In the genomic region with DNA sequence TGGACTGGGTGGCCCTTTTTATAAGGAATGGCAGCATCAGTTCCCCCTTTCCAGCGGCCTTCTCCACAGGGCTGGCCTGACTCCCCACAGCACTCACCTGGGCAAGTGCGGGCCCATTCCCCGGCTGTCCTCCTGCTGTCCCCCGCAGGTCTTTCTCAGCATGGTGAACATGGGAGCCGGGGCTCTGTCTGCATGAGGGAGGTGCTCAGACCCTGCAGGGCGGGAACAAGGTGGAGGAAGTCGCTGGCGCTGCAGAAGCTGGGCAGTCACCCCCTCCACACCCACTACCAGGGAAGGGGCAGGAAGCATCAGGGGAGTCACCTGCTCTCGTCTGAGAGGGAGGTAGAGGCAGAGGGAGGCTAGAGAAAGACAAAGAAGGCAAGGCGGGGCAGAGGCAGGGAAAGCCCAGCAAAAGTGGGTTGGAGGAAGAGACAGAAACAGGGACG, we compare ENCODE assay signal across 16 cellular contexts.
"Had no signal": no experiment of that assay in that cellular context is flagged by ENCODE, and none has a peak within 500 bp of the region (broad histone marks: within the 10 kb centered on the region; RNA-seq: fewer than 3 reads in every experiment).

No MANE protein-coding gene starts in this region.

- H3K4me2 ChIP-seq: smooth muscle cell had no signal

- DNase-seq: esophagus squamous epithelium; foreskin fibroblast; left ventricle myocardium superior; mesendoderm; naive thymus-derived CD4-positive, alpha-beta T cell; nephron progenitor cell; stimulated activated CD4-positive, alpha-beta T cell treated with anti-CD3 and anti-CD28 coated beads, Interleukin-2, amount 100 ng/mL, for 48 hours; stimulated activated naive CD4-positive, alpha-beta T cell treated with Interleukin-2 at 50 U/mL for 16 hours had no signal

- H3K36me3 ChIP-seq: esophagus squamous epithelium, right atrium auricular region had no signal

- ATAC-seq: gastroesophageal sphincter; left ventricle myocardium superior; naive thymus-derived CD4-positive, alpha-beta T cell had no signal

- H3K9me3 Mint-ChIP-seq: dendritic cell treated with granulocyte-macrophage colony-stimulating factor and Interleukin-4, amounts not matched to agents 40 ng/mL and 50 ng/mL, for 4 days; naive thymus-derived CD4-positive, alpha-beta T cell; type B pancreatic cell had no signal

- H3K4me3 Mint-ChIP-seq: dendritic cell treated with granulocyte-macrophage colony-stimulating factor and Interleukin-4, amounts not matched to agents 40 ng/mL and 50 ng/mL, for 4 days; nephron progenitor cell; type B pancreatic cell had no signal

- H3K27ac Mint-ChIP-seq: dendritic cell treated with granulocyte-macrophage colony-stimulating factor and Interleukin-4, amounts not matched to agents 40 ng/mL and 50 ng/mL, for 4 days; nephron progenitor cell; type B pancreatic cell had no signal

- FAIRE-seq: urothelium cell line had no signal

- H3K27ac ChIP-seq: esophagus squamous epithelium, neutrophil, right atrium auricular region had no signal

- H3K27me3 ChIP-seq: gastroesophageal sphincter, neutrophil, right atrium auricular region had no signal

- H3K4me3 ChIP-seq: esophagus squamous epithelium, gastroesophageal sphincter, lung, right atrium auricular region, smooth muscle cell had no signal

- H3K36me3 Mint-ChIP-seq: type B pancreatic cell had no signal

- H3K9me3 ChIP-seq: esophagus squamous epithelium, gastroesophageal sphincter, neutrophil, right atrium auricular region had no signal
